In genomic region chr12:63955831-63956685, GRCh38 we compare ENCODE assay signal across 10 cellular contexts.
DNase-seq lines count a peak whose midpoint lies in the region; ATAC-seq and TF ChIP-seq lines count a peak whose summit lies in the region.
"Had no signal": no experiment of that assay in that cellular context is flagged by ENCODE, and none has a peak within 500 bp of the region (broad histone marks: within the 10 kb centered on the region; RNA-seq: fewer than 3 reads in every experiment).

No MANE protein-coding gene starts in this region.

- H3K27ac ChIP-seq in HL-60 (replicated peaks), result no peak overlapping the region
- peak overlapping the region; percentile 2 to 58 for H3K27ac ChIP-seq in coronary artery
- H3K27ac ChIP-seq in urinary bladder (ENCODE audit: low read depth), result peak overlapping the region; percentile 16

- H3K36me3 Mint-ChIP-seq in Caco-2 (ENCODE audit: insufficient read depth, unreplicated experiment), result no peaks in the 10 kb centered on the region
- H3K36me3 Mint-ChIP-seq in activated T-helper 17 cell treated with anti-CD3 and anti-CD28 coated beads, Interleukin-2, amount 50 U/mL, for 72 hours (ENCODE audit: low read depth), result no peaks in the 10 kb centered on the region

- H3K27me3 ChIP-seq in HL-60 (ENCODE audit: insufficient read depth, poor library complexity, severe bottlenecking) (no peaks in the 10 kb centered on the region), Caco-2 (replicated peaks; ENCODE audit: control insufficient read depth, insufficient read depth, low read length) (no peaks in the 10 kb centered on the region)

- POLR2A ChIA-PET in Caco-2 (lab: Charles Lee), result interaction anchor here (0.7 kb wide), 1 partner anchor 218 kb away, joined by 13 read pairs; no protein-coding TSS in a partner anchor

- no peaks in the 10 kb centered on the region for H3K9me3 Mint-ChIP-seq in Caco-2 (ENCODE audit: unreplicated experiment)
- no peaks in the 10 kb centered on the region for H3K9me3 Mint-ChIP-seq in activated T-helper 17 cell treated with anti-CD3 and anti-CD28 coated beads, Interleukin-2, amount 50 U/mL, for 72 hours
- H3K9me3 Mint-ChIP-seq: activated T-cell treated with anti-CD3 and anti-CD28 coated beads, Interleukin-2, amount 50 U/mL, for 4 hours had no signal

- H3K4me3 ChIP-seq in HL-60 (replicated peaks; ENCODE audit: insufficient read depth, low read length) (no peak overlapping the region), coronary artery (peak overlapping the region; percentile 12), urinary bladder (ENCODE audit: low read depth, low read length) (no peak overlapping the region), Caco-2 (ENCODE audit: low read depth, low read length) (no peak overlapping the region)

- WGBS in urinary bladder, result 57% methylated on average over 9 of the region's 9 CpGs

- no peaks in the 10 kb centered on the region for H3K4me1 Mint-ChIP-seq in Caco-2 (ENCODE audit: low read depth, unreplicated experiment)
- H3K4me1 Mint-ChIP-seq in activated T-helper 17 cell treated with anti-CD3 and anti-CD28 coated beads, Interleukin-2, amount 50 U/mL, for 72 hours, result no peaks in the 10 kb centered on the region

- intact Hi-C loops in Caco-2 (cut with micrococcal nuclease; ENCODE audit: unreplicated experiment), result no loop called here

- H3K9me3 ChIP-seq in Caco-2, result no peaks in the 10 kb centered on the region

- peak; percentile 58 to 77 for DNase-seq in HL-60 (ENCODE audit: low read depth in 1 of 2, low spot score in 1 of 2)
- DNase-seq in coronary artery (ENCODE audit: low spot score), result no peak
- DNase-seq in mucosa of gallbladder (ENCODE audit: low spot score), result peak; percentile 58
- no peak for DNase-seq in Caco-2
- DNase-seq in T-helper 9 cell, result no peak
- DNase-seq: activated T-cell treated with anti-CD3 and anti-CD28 coated beads, Interleukin-2, amount 50 U/mL, for 4 hours; GOT3; SW 1271 had no signal

- no peak overlapping the region for H3K27ac Mint-ChIP-seq in Caco-2 (ENCODE audit: unreplicated experiment)
- H3K27ac Mint-ChIP-seq in activated T-helper 17 cell treated with anti-CD3 and anti-CD28 coated beads, Interleukin-2, amount 50 U/mL, for 72 hours, result no peak overlapping the region

- no peak for ATAC-seq in activated T-helper 17 cell treated with anti-CD3 and anti-CD28 coated beads, Interleukin-2, amount 50 U/mL, for 72 hours (replicated peaks)
- ATAC-seq: activated T-cell treated with anti-CD3 and anti-CD28 coated beads, Interleukin-2, amount 50 U/mL, for 4 hours had no signal

- CTCF ChIA-PET in Caco-2 (lab: Charles Lee), result no interaction called here

- H3K4me1 ChIP-seq in urinary bladder (ENCODE audit: insufficient read depth) (no peaks in the 10 kb centered on the region), Caco-2 (no peaks in the 10 kb centered on the region)

- H3K4me3 Mint-ChIP-seq in Caco-2 (ENCODE audit: unreplicated experiment), result no peak overlapping the region
- no peak overlapping the region for H3K4me3 Mint-ChIP-seq in activated T-helper 17 cell treated with anti-CD3 and anti-CD28 coated beads, Interleukin-2, amount 50 U/mL, for 72 hours
- H3K4me3 Mint-ChIP-seq: activated T-cell treated with anti-CD3 and anti-CD28 coated beads, Interleukin-2, amount 50 U/mL, for 4 hours had no signal

- H3K27me3 Mint-ChIP-seq in Caco-2 (ENCODE audit: insufficient read depth, unreplicated experiment), result no peaks in the 10 kb centered on the region
- no peaks in the 10 kb centered on the region for H3K27me3 Mint-ChIP-seq in activated T-helper 17 cell treated with anti-CD3 and anti-CD28 coated beads, Interleukin-2, amount 50 U/mL, for 72 hours

- no peaks in the 10 kb centered on the region for H3K36me3 ChIP-seq in urinary bladder (ENCODE audit: insufficient read depth)
- no peaks in the 10 kb centered on the region for H3K36me3 ChIP-seq in Caco-2 (ENCODE audit: control insufficient read depth, insufficient read depth, low read length)

- TF ChIP-seq CTCF in HL-60 (IDR thresholded peaks at IDR 0.05; ENCODE audit: insufficient read depth, low read length), result no peak
- TF ChIP-seq CTCF in coronary artery (IDR thresholded peaks at IDR 0.05), result no peak
- no peak for TF ChIP-seq CTCF in Caco-2 (IDR thresholded peaks at IDR 0.05; ENCODE audit: insufficient read depth in 1 of 2, low read depth in 1 of 2, low read length in 1 of 2, severe bottlenecking in 1 of 2, unreplicated experiment in 1 of 2)

- BruUV-seq in Caco-2 (replicated peaks; lab: Mats Ljungman, UMichigan), result no TSS peak

Comparison
In these comparisons a context has a peak if more than half of its experiments do, and no peak if none do; other contexts are left out.
1. DNase-seq: peak in HL-60 (2 of 2) and mucosa of gallbladder (single experiment); none in coronary artery (single experiment), Caco-2 (0 of 2) and T-helper 9 cell (single experiment).